In the genomic region with DNA sequence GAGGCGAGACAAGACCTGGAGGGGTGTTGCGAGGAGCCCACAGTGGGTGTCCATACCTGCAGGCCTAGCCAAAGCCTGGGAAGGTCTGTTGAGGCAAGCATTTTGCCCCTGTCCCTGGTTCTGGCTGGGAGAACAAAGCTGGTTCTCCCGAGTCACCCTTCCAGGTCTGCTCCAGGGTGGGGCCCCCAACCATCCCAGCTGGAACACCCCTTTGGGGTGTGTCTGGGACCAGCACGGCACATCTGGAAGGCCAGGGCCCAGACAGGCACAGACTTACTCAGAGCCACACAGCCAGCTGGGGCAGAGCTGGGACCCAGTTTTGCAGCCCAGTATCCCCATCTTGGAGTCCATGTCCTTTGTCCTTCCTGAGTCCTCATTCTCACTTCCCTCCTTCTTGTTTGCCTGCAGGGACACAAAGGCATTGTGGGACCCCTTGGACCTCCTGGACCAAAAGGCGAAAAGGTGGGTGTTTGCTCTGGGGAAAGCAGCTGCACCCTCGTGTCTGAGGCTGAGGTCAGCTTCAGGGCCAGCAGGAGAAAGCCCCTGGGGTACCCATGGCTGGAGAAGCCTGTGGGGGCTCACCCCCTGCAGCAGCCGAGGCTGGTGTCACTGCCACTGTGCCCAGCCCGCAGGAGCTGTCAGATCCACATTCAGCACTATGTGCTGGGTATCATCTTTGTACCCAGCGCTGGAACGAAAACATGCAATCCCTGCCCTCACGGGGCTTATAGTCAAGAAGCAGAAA, we compare ENCODE assay signal across 26 cellular contexts. TPM values are rescaled to one million over a fixed set of nuclear protein-coding genes. Genes with fewer than 3 reads are reported as not detected.
DNase-seq lines count a peak whose midpoint lies in the region; ATAC-seq, FAIRE-seq and TF ChIP-seq lines count a peak whose summit lies in the region.
"Had no signal": no experiment of that assay in that cellular context is flagged by ENCODE, and none has a peak within 500 bp of the region (broad histone marks: within the 10 kb centered on the region; RNA-seq: fewer than 3 reads in every experiment).

No MANE protein-coding gene starts in this region.

- FAIRE-seq in HepG2 (lab: Jason Lieb, UNC), result no peak
- no peak for FAIRE-seq in frontal cortex (lab: Jason Lieb, UNC)
- FAIRE-seq: D721Med, K562, keratinocyte had no signal

- peak overlapping the region; percentile 86 for H3K27ac Mint-ChIP-seq in HFFc6
- H3K27ac Mint-ChIP-seq: activated T-helper 1 cell treated with anti-CD3 and anti-CD28 coated beads, Interleukin-12 subunit alpha, Interleukin-12 subunit beta, Interleukin-2, Interleukin-4 antibody, amounts not matched to agents 30 ng/mL and 10 ng/mL and 1 ng/mL, durations not matched to agents 14 hours and 24 hours and 36 hours had no signal

- H3K36me3 ChIP-seq in ascending aorta (no peaks in the 10 kb centered on the region), HepG2 (replicated peaks in 1 of 2; ENCODE audit: control insufficient read depth in 1 of 2, insufficient read depth in 2 of 2, low read length in 2 of 2) (peaks cover 51 to 81% of the 10 kb centered on the region in 2 experiments), psoas muscle (ENCODE audit: insufficient read depth in 1 of 2, low read depth in 1 of 2) (peaks cover 0 to 6% of the 10 kb centered on the region in 2 donors), transverse colon (no peaks in the 10 kb centered on the region)
- H3K36me3 ChIP-seq: adrenal gland had no signal

- no peaks in the 10 kb centered on the region for H3K9me3 Mint-ChIP-seq in HFFc6
- H3K9me3 Mint-ChIP-seq: activated T-helper 1 cell treated with anti-CD3 and anti-CD28 coated beads, Interleukin-12 subunit alpha, Interleukin-12 subunit beta, Interleukin-2, Interleukin-4 antibody, amounts not matched to agents 30 ng/mL and 10 ng/mL and 1 ng/mL, durations not matched to agents 14 hours and 24 hours and 36 hours had no signal

- no peak for TF ChIP-seq RAD21 in HepG2 (CRISPR knock-in tag; IDR thresholded peaks at IDR 0.05)

- no peak overlapping the region for H2AFZ ChIP-seq in HepG2 (ENCODE audit: low read length)
- H2AFZ ChIP-seq: hepatocyte had no signal

- H3K27me3 ChIP-seq in ascending aorta (no peaks in the 10 kb centered on the region), HepG2 (ENCODE audit: control insufficient read depth in 1 of 2, insufficient read depth in 2 of 2, low read length in 2 of 2) (no peaks in the 10 kb centered on the region), psoas muscle (ENCODE audit: insufficient read depth in 3 of 3, low read length in 2 of 3) (no peaks in the 10 kb centered on the region), transverse colon (no peaks in the 10 kb centered on the region)
- H3K27me3 ChIP-seq: adrenal gland, hepatocyte, SJCRH30 had no signal

- DNase-seq in HFFc6 (no peak), ascending aorta (ENCODE audit: low spot score in 2 of 2) (peak; percentile 5 to 58), HepG2 (ENCODE audit: low spot score) (no peak), psoas muscle (peak; percentile 8 to 34), transverse colon (no peak), frontal cortex (ENCODE audit: low spot score in 2 of 2) (no peak), NCI-H345 (lab: John Stamatoyannopoulos, UW) (no peak)
- DNase-seq: activated CD4-positive, CD25-positive, alpha-beta regulatory T cell; activated CD8-positive, alpha-beta memory T cell treated with anti-CD3 and anti-CD28 coated beads for 24 hours; central memory CD4-positive, alpha-beta T cell; effector memory CD4-positive, alpha-beta T cell; MV-4-11; NCI-H2081 treated with DMSO at 0.1 percent for 48 hours; NCI-H524 treated with DMSO at 0.1 percent for 48 hours; occipital lobe had no signal

- intact Hi-C loops in ascending aorta (cut with DNase I) (no loop called here), HepG2 (cut with micrococcal nuclease; ENCODE audit: unreplicated experiment) (no loop called here), psoas muscle (cut with DNase I) (no loop called here), transverse colon (cut with DNase I; ENCODE audit: low total_unique reads) (no loop called here)

- H3K27me3 Mint-ChIP-seq in HFFc6 (ENCODE audit: insufficient read depth), result peaks cover 10% of the 10 kb centered on the region

- no peak overlapping the region for H3K4me2 ChIP-seq in HepG2 (ENCODE audit: low read depth, low read length)
- H3K4me2 ChIP-seq: hepatocyte had no signal

- BruUV-seq in HepG2 (replicated peaks; lab: Mats Ljungman, UMichigan), result no TSS peak

- no peak overlapping the region for H3K4me3 Mint-ChIP-seq in HFFc6
- H3K4me3 Mint-ChIP-seq: activated T-helper 1 cell treated with anti-CD3 and anti-CD28 coated beads, Interleukin-12 subunit alpha, Interleukin-12 subunit beta, Interleukin-2, Interleukin-4 antibody, amounts not matched to agents 30 ng/mL and 10 ng/mL and 1 ng/mL, durations not matched to agents 14 hours and 24 hours and 36 hours had no signal

- CTCF ChIA-PET in HepG2 (lab: Yijun Ruan, JAX; ENCODE audit: low intra/inter-chr PET ratio, low total read pairs), result no interaction called here

- peaks cover 0 to 5% of the 10 kb centered on the region in 2 donors for H3K4me1 ChIP-seq in ascending aorta
- no peaks in the 10 kb centered on the region for H3K4me1 ChIP-seq in HepG2 (ENCODE audit: insufficient read depth, low read length)
- H3K4me1 ChIP-seq in psoas muscle, result no peaks in the 10 kb centered on the region
- no peaks in the 10 kb centered on the region for H3K4me1 ChIP-seq in transverse colon

- H3K9me3 ChIP-seq in ascending aorta (no peaks in the 10 kb centered on the region), HepG2 (ENCODE audit: low read length) (no peaks in the 10 kb centered on the region), psoas muscle (no peaks in the 10 kb centered on the region), transverse colon (no peaks in the 10 kb centered on the region)
- H3K9me3 ChIP-seq: adrenal gland, mucosa of descending colon, SJCRH30 had no signal

- H3K36me3 Mint-ChIP-seq in HFFc6 (ENCODE audit: low read depth), result peaks cover 34% of the 10 kb centered on the region

- no peak for TF ChIP-seq POLR2A in HepG2 (IDR thresholded peaks at IDR 0.05; ENCODE audit: insufficient read depth in 1 of 2, low read depth in 2 of 2, low read length in 2 of 2)
- no peak for TF ChIP-seq POLR2A in transverse colon (IDR thresholded peaks at IDR 0.05)

- no peaks in the 10 kb centered on the region for H4K20me1 ChIP-seq in HepG2 (ENCODE audit: insufficient read depth, low read length)

- TF ChIP-seq EP300 in HepG2 (IDR thresholded peaks at IDR 0.05; ENCODE audit: low read depth in 2 of 2, low read length in 2 of 2), result no peak
- no peak for TF ChIP-seq EP300 in HepG2 (CRISPR knock-in tag; IDR thresholded peaks at IDR 0.05; ENCODE audit: borderline replicate concordance)
- TF ChIP-seq EP300 in transverse colon (IDR thresholded peaks at IDR 0.05; ENCODE audit: low read depth), result no peak

- H3K9ac ChIP-seq in HepG2 (ENCODE audit: insufficient read depth, low read depth, low read length), result no peak overlapping the region

- POLR2A ChIA-PET in HepG2 (lab: Yijun Ruan, JAX), result no interaction called here

- in situ Hi-C loops in HepG2 (cut with HindIII; ENCODE audit: extremely low pct_ligation_motif_present, low pct_unique_long_range_greater_than_20kb) (no loop called here), transverse colon (cut with MboI; ENCODE audit: low pct_ligation_motif_present in 1 of 4, low pct_unique_long_range_greater_than_20kb in 1 of 4, low sequenced_read_pairs in 3 of 4) (loop anchor here in 3 of 4 donors (10.0 to 25.0 kb wide), 5 partner anchors 130 to 472 kb away; partner anchors contain the start of genes AMBP (in 1 of the 3), COL27A1 (in 1 of the 3) and KIF12 (in 1 of the 3))

- H3K4me3 ChIP-seq in ascending aorta, result no peak overlapping the region
- no peak overlapping the region for H3K4me3 ChIP-seq in HepG2 (replicated peaks in 1 of 3; ENCODE audit: insufficient read depth in 1 of 3, low read depth in 2 of 3, low read length in 3 of 3)
- no peak overlapping the region for H3K4me3 ChIP-seq in psoas muscle
- no peak overlapping the region for H3K4me3 ChIP-seq in transverse colon
- H3K4me3 ChIP-seq: adrenal gland, hepatocyte, K562, mucosa of descending colon, SJCRH30 had no signal

- H3K27ac ChIP-seq in ascending aorta (no peak overlapping the region), HepG2 (ENCODE audit: extremely low read length, insufficient read depth, low read length) (no peak overlapping the region), psoas muscle (no peak overlapping the region), transverse colon (no peak overlapping the region)
- H3K27ac ChIP-seq: adrenal gland, hepatocyte, HL-60, SJCRH30 had no signal

- ATAC-seq in HepG2 (no peak), psoas muscle (no peak)
- ATAC-seq: mucosa of descending colon had no signal

- H3K4me1 Mint-ChIP-seq in HFFc6 (ENCODE audit: low read depth), result peaks cover 79% of the 10 kb centered on the region

- WGBS in HepG2 (ENCODE audit: low lambda C conversion rate), result 97% methylated on average over 10 of the region's 11 CpGs
- WGBS in psoas muscle, 3 donors, result 94 to 96% (median 95%) methylated on average over 10 to 11 of the region's 11 CpGs
- 78 to 87% methylated on average over 3 to 11 of the region's 11 CpGs for WGBS in transverse colon (ENCODE audit: low coverage in 1 of 2), 2 donors

- no peaks in the 10 kb centered on the region for H3K79me2 ChIP-seq in HepG2 (ENCODE audit: insufficient read depth, low read length)
- H3K79me2 ChIP-seq: hepatocyte had no signal

- no peak for TF ChIP-seq CTCF in HFFc6 (IDR thresholded peaks at IDR 0.05)
- no peak for TF ChIP-seq CTCF in ascending aorta (IDR thresholded peaks at IDR 0.05)
- TF ChIP-seq CTCF in HepG2 (CRISPR knock-in tag; IDR thresholded peaks at IDR 0.05), result no peak
- no peak for TF ChIP-seq CTCF in psoas muscle (IDR thresholded peaks at IDR 0.05)
- no peak for TF ChIP-seq CTCF in transverse colon (IDR thresholded peaks at IDR 0.05)

RNA-seq across cellular contexts. Expression of gene ORM1, which starts 38.4 kb away (rescaled TPM):
- total RNA-seq in HFFc6 (2021; fragmentation: NEBNext Ultra II Directional; extraction: Animal tissue kit (Norgen Biotek cat#: 25700)), result not detected
- total RNA-seq in ascending aorta (53.3 TPM), HepG2 (2016; rRNA removed; fragmentation: Illumina TruSeq; extraction: Trizol) (327 and 699 TPM in 2 replicates), psoas muscle (1 to 10 TPM in 2 of 4 donors, not detected in 2; 1.8 to 2.8 TPM), transverse colon (not detected), frontal cortex (0.82 TPM)
- total RNA-seq in HepG2 (2016; cell fraction: cytosol; rRNA removed; fragmentation: Illumina TruSeq; extraction: Trizol; ENCODE audit: low read depth), result 148 and 154 TPM in 2 replicates
- 343 and 706 TPM in 2 replicates for total RNA-seq in HepG2 (2016; cell fraction: insoluble cytoplasmic fraction; rRNA removed; fragmentation: Illumina TruSeq; extraction: Trizol)
- 103 and 109 TPM in 2 replicates for total RNA-seq in HepG2 (2016; cell fraction: membrane; rRNA removed; fragmentation: Illumina TruSeq; extraction: Trizol)
- 507 and 557 TPM in 2 replicates for total RNA-seq in HepG2 (2016; cell fraction: nucleus; rRNA removed; fragmentation: Illumina TruSeq; extraction: Trizol)
- polyA plus RNA-seq in HepG2 (2011; rRNA removed) (1,180 and 1,355 TPM in 2 replicates), psoas muscle (under 1 TPM in 2 of 3 donors, not detected in 1; 0.21 to 0.63 TPM)
- 1,385 and 1,736 TPM in 2 replicates for polyA plus RNA-seq in HepG2 (2011; cell fraction: cytosol; rRNA removed)
- polyA plus RNA-seq in HepG2 (2011; cell fraction: nucleus; rRNA removed), result 375 and 530 TPM in 2 replicates
- 373 and 660 TPM in 2 replicates for polyA plus RNA-seq in HepG2 (2012)
- 188 and 210 TPM in 2 replicates for polyA plus RNA-seq in HepG2 (2016; cell fraction: cytosol; fragmentation: Illumina TruSeq; extraction: Trizol; ENCODE audit: low read depth)
- polyA plus RNA-seq in HepG2 (2016; cell fraction: insoluble cytoplasmic fraction; fragmentation: Illumina TruSeq; extraction: Trizol; ENCODE audit: low read depth), result 388 and 407 TPM in 2 replicates
- 103 and 105 TPM in 2 replicates for polyA plus RNA-seq in HepG2 (2016; cell fraction: membrane; fragmentation: Illumina TruSeq; extraction: Trizol; ENCODE audit: low read depth)
- 956 and 1,026 TPM in 2 replicates for polyA plus RNA-seq in HepG2 (2016; cell fraction: nucleus; fragmentation: Illumina TruSeq; extraction: Trizol; ENCODE audit: insufficient read depth, low read depth)
- polyA minus RNA-seq in HepG2 (2011; rRNA and poly(A)+ RNA removed; ENCODE audit: low replicate concordance), result 0.30 and 495 TPM in 2 replicates
- 195 and 257 TPM in 2 replicates for polyA minus RNA-seq in HepG2 (2011; cell fraction: cytosol; rRNA and poly(A)+ RNA removed)
- polyA minus RNA-seq in HepG2 (2011; cell fraction: nucleus; rRNA and poly(A)+ RNA removed), result 78.8 and 152 TPM in 2 replicates
- total RNA-seq: activated T-helper 1 cell treated with anti-CD3 and anti-CD28 coated beads, Interleukin-12 subunit alpha, Interleukin-12 subunit beta, Interleukin-2, Interleukin-4 antibody, amounts not matched to agents 30 ng/mL and 10 ng/mL and 1 ng/mL, durations not matched to agents 14 hours and 24 hours and 36 hours; occipital lobe; SJCRH30; T-helper 2 cell treated with Interferon-gamma antibody and Interleukin-4, amounts not matched to agents 100 ng/mL and 5 ng/mL, for 36 hours had no signal
- polyA plus RNA-seq: BJ, K562, keratinocyte had no signal

RNA-seq across cellular contexts. Expression of gene ORM2, which starts 45.2 kb away (rescaled TPM):
- total RNA-seq in HFFc6 (2021; fragmentation: NEBNext Ultra II Directional; extraction: Animal tissue kit (Norgen Biotek cat#: 25700)), result not detected
- 0.64 TPM for total RNA-seq in ascending aorta
- 283 and 565 TPM in 2 replicates for total RNA-seq in HepG2 (2016; rRNA removed; fragmentation: Illumina TruSeq; extraction: Trizol)
- total RNA-seq in HepG2 (2016; cell fraction: cytosol; rRNA removed; fragmentation: Illumina TruSeq; extraction: Trizol; ENCODE audit: low read depth), result 120 and 126 TPM in 2 replicates
- 282 and 590 TPM in 2 replicates for total RNA-seq in HepG2 (2016; cell fraction: insoluble cytoplasmic fraction; rRNA removed; fragmentation: Illumina TruSeq; extraction: Trizol)
- total RNA-seq in HepG2 (2016; cell fraction: membrane; rRNA removed; fragmentation: Illumina TruSeq; extraction: Trizol), result 75.1 and 75.6 TPM in 2 replicates
- total RNA-seq in HepG2 (2016; cell fraction: nucleus; rRNA removed; fragmentation: Illumina TruSeq; extraction: Trizol), result 420 and 454 TPM in 2 replicates
- polyA plus RNA-seq in HepG2 (2011; rRNA removed), result 824 and 855 TPM in 2 replicates
- polyA plus RNA-seq in HepG2 (2011; cell fraction: cytosol; rRNA removed), result 632 and 711 TPM in 2 replicates
- 207 and 253 TPM in 2 replicates for polyA plus RNA-seq in HepG2 (2011; cell fraction: nucleus; rRNA removed)
- 237 and 362 TPM in 2 replicates for polyA plus RNA-seq in HepG2 (2012)
- polyA plus RNA-seq in HepG2 (2016; cell fraction: cytosol; fragmentation: Illumina TruSeq; extraction: Trizol; ENCODE audit: low read depth), result 125 and 138 TPM in 2 replicates
- polyA plus RNA-seq in HepG2 (2016; cell fraction: insoluble cytoplasmic fraction; fragmentation: Illumina TruSeq; extraction: Trizol; ENCODE audit: low read depth), result 293 and 314 TPM in 2 replicates
- polyA plus RNA-seq in HepG2 (2016; cell fraction: membrane; fragmentation: Illumina TruSeq; extraction: Trizol; ENCODE audit: low read depth), result 75.7 and 76.3 TPM in 2 replicates
- 731 and 821 TPM in 2 replicates for polyA plus RNA-seq in HepG2 (2016; cell fraction: nucleus; fragmentation: Illumina TruSeq; extraction: Trizol; ENCODE audit: insufficient read depth, low read depth)
- polyA minus RNA-seq in HepG2 (2011; rRNA and poly(A)+ RNA removed; ENCODE audit: low replicate concordance), result 257 TPM in 1 of 2 replicates, not detected in the other
- 147 and 150 TPM in 2 replicates for polyA minus RNA-seq in HepG2 (2011; cell fraction: cytosol; rRNA and poly(A)+ RNA removed)
- 41.2 and 60.7 TPM in 2 replicates for polyA minus RNA-seq in HepG2 (2011; cell fraction: nucleus; rRNA and poly(A)+ RNA removed)
- total RNA-seq in psoas muscle, result not detected
- under 1 TPM in 1 of 3 donors, not detected in 2; 0.68 TPM for polyA plus RNA-seq in psoas muscle
- total RNA-seq in transverse colon, result not detected
- not detected for total RNA-seq in frontal cortex
- total RNA-seq: activated T-helper 1 cell treated with anti-CD3 and anti-CD28 coated beads, Interleukin-12 subunit alpha, Interleukin-12 subunit beta, Interleukin-2, Interleukin-4 antibody, amounts not matched to agents 30 ng/mL and 10 ng/mL and 1 ng/mL, durations not matched to agents 14 hours and 24 hours and 36 hours; occipital lobe; SJCRH30; T-helper 2 cell treated with Interferon-gamma antibody and Interleukin-4, amounts not matched to agents 100 ng/mL and 5 ng/mL, for 36 hours had no signal
- polyA plus RNA-seq: BJ, K562, keratinocyte had no signal

Comparison
In these comparisons a context has a peak if more than half of its experiments do, and no peak if none do; other contexts are left out.
1. DNase-seq: peak in ascending aorta (2 of 2) and psoas muscle (2 of 2); none in HFFc6 (single experiment), HepG2 (single experiment), transverse colon (single experiment), frontal cortex (0 of 2) and NCI-H345 (single experiment).
2. RNA of gene ORM1, which starts 38.4 kb away (total RNA-seq): 103 to 706 TPM in HepG2 and 53.3 TPM in ascending aorta (single experiment); 1.8 to 2.8 TPM in psoas muscle, 0.82 TPM in frontal cortex (single experiment), not detected in HFFc6 and not detected in transverse colon; every median in the first group is over 10 times any median in the second.
3. RNA of gene ORM2, which starts 45.2 kb away (total RNA-seq): 75.1 to 590 TPM in HepG2; 0.64 TPM in ascending aorta (single experiment), not detected in psoas muscle, not detected in HFFc6, not detected in transverse colon and not detected in frontal cortex (single experiment); every median in the first group is over 10 times any median in the second.